Comparison of ENCODE assay signal across 10 cellular contexts in the genomic region with DNA sequence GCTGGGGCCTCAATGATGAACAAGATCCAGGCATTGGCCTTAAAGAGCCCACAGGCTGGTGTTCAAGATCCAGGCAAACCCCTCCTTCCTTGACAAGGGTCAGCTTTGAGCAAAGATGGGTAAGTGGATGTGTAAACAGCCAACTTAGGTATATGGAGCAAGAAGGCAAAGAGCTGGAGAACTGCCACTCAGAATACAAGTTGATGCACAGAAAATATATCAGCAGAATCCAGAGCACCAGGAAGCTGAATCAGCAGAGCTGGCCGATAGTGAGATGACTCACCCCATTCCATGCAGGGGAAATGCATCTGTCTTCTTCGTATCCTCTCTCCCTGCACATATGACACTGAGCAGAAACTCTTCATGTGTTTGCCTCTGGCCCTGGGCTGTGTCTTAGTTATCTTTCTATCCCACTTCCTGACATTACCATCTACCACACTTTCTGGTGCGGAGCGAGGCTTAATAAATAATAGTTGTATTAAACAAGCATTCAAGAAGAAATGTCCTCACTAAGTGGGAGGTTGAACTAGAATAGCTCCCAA. TPM values are rescaled to one million over a fixed set of nuclear protein-coding genes. Genes with fewer than 3 reads are reported as not detected.
DNase-seq lines count a peak whose midpoint lies in the region; ATAC-seq and TF ChIP-seq lines count a peak whose summit lies in the region.
"Had no signal": no experiment of that assay in that cellular context is flagged by ENCODE, and none has a peak within 500 bp of the region (broad histone marks: within the 10 kb centered on the region; RNA-seq: fewer than 3 reads in every experiment).

No MANE protein-coding gene starts in this region.

- no peak overlapping the region for H2BK5ac ChIP-seq in mesenchymal stem cell (ENCODE audit: low read depth, low read length, poor library complexity, severe bottlenecking)

- no peak overlapping the region for H3K4me2 ChIP-seq in mesenchymal stem cell (ENCODE audit: low read length, poor library complexity, severe bottlenecking)

- no peaks in the 10 kb centered on the region for H3K36me3 Mint-ChIP-seq in brain
- H3K36me3 Mint-ChIP-seq: activated naive CD4-positive, alpha-beta T cell treated with anti-CD3 and anti-CD28 coated beads, Interleukin-2, amount 50 U/mL, for 24 hours had no signal

- H3K9ac ChIP-seq in mesenchymal stem cell (ENCODE audit: low read length), result peak overlapping the region; percentile 14

- H3K27ac ChIP-seq in mesenchymal stem cell (ENCODE audit: low read length, poor library complexity, severe bottlenecking), result peak overlapping the region; percentile 40

- H3K23ac ChIP-seq in mesenchymal stem cell (ENCODE audit: low read length in 2 of 2), result no peak overlapping the region

- H3K18ac ChIP-seq in mesenchymal stem cell (ENCODE audit: low read depth in 1 of 2, low read length in 2 of 2), result no peak overlapping the region

- H3K27ac Mint-ChIP-seq in brain, result peak overlapping the region in 4 of 5 experiments; percentile 15 to 85 (median 52)
- H3K27ac Mint-ChIP-seq: activated naive CD4-positive, alpha-beta T cell treated with anti-CD3 and anti-CD28 coated beads, Interleukin-2, amount 50 U/mL, for 24 hours had no signal

- H2BK15ac ChIP-seq in mesenchymal stem cell (ENCODE audit: low read depth, poor library complexity, severe bottlenecking), result no peak overlapping the region

- H3K4ac ChIP-seq in mesenchymal stem cell (ENCODE audit: low read depth in 1 of 2, low read length in 2 of 2), result no peak overlapping the region

- H3K4me3 ChIP-seq in AG09309 (ENCODE audit: control insufficient read depth, low read depth, low read length) (no peak overlapping the region), mesenchymal stem cell (ENCODE audit: insufficient read depth in 1 of 2, low read depth in 1 of 2, low read length in 2 of 2) (peak overlapping the region in 1 of 2 experiments; percentile 25)

- no peaks in the 10 kb centered on the region for H3K36me3 ChIP-seq in mesenchymal stem cell (ENCODE audit: control insufficient read depth in 1 of 2, insufficient read depth in 2 of 2, low read depth in 1 of 2, low read length in 2 of 2)

- H3K14ac ChIP-seq in mesenchymal stem cell (ENCODE audit: low read length in 2 of 2), result no peak overlapping the region

- no peak overlapping the region for H2AFZ ChIP-seq in mesenchymal stem cell (ENCODE audit: low read depth, low read length)

- H4K8ac ChIP-seq in mesenchymal stem cell (ENCODE audit: low read length), result no peak overlapping the region

- H3K27me3 Mint-ChIP-seq in brain, result peaks cover 8% of the 10 kb centered on the region

- H2BK12ac ChIP-seq in mesenchymal stem cell (ENCODE audit: low read length in 2 of 2), result no peak overlapping the region

- TF ChIP-seq CTCF in AG09309 (IDR thresholded peaks at IDR 0.05; ENCODE audit: control insufficient read depth, insufficient read depth, low read depth, low read length, missing control alignments), result no peak
- no peak for TF ChIP-seq CTCF in brain (conservative IDR thresholded peaks at IDR 0.05)

- ATAC-seq in GM19395 (IDR thresholded peaks at IDR 0.05; ENCODE audit: unreplicated experiment), result no peak
- no peak for ATAC-seq in HG03139 (IDR thresholded peaks at IDR 0.05; ENCODE audit: unreplicated experiment)
- ATAC-seq in GM21447 (IDR thresholded peaks at IDR 0.05; ENCODE audit: unreplicated experiment), result no peak
- ATAC-seq in HG03196 (IDR thresholded peaks at IDR 0.05; ENCODE audit: unreplicated experiment), result no peak

- no peak overlapping the region for H2BK120ac ChIP-seq in mesenchymal stem cell (ENCODE audit: low read depth, low read length)

- WGBS in mesenchymal stem cell, result 0% methylated on average over 2 of the region's 4 CpGs

- H3K79me1 ChIP-seq in mesenchymal stem cell (replicated peaks; ENCODE audit: low read length, poor library complexity, severe bottlenecking), result no peaks in the 10 kb centered on the region

- H2AK5ac ChIP-seq in mesenchymal stem cell (ENCODE audit: low read length, severe bottlenecking), result no peak overlapping the region

- H3K4me1 Mint-ChIP-seq in brain, result peaks cover 44% of the 10 kb centered on the region

- peaks cover 0 to 2% (median 0%) of the 10 kb centered on the region in 5 experiments for H3K9me3 Mint-ChIP-seq in brain
- H3K9me3 Mint-ChIP-seq: activated naive CD4-positive, alpha-beta T cell treated with anti-CD3 and anti-CD28 coated beads, Interleukin-2, amount 50 U/mL, for 24 hours had no signal

- no peaks in the 10 kb centered on the region for H3K27me3 ChIP-seq in mesenchymal stem cell (ENCODE audit: control insufficient read depth in 1 of 2, insufficient read depth in 1 of 2, low read length in 2 of 2)

- peaks cover 20% of the 10 kb centered on the region for H3K4me1 ChIP-seq in mesenchymal stem cell (ENCODE audit: control insufficient read depth, insufficient read depth, low read depth, low read length)

- H3K9me3 ChIP-seq in mesenchymal stem cell (ENCODE audit: control insufficient read depth, low read length), result no peaks in the 10 kb centered on the region

- H4K91ac ChIP-seq in mesenchymal stem cell (ENCODE audit: low read length), result no peak overlapping the region

- DNase-seq in AG09309 (ENCODE audit: low read depth) (peak; percentile 41), Kasumi-1 (lab: John Stamatoyannopoulos, UW) (peak; percentile 95 to 96), mesenchymal stem cell (peak; percentile 98)
- DNase-seq: NCI-H2107 had no signal

- H3K4me3 Mint-ChIP-seq in brain, result peak overlapping the region in 2 of 5 experiments; percentile 1 to 20
- H3K4me3 Mint-ChIP-seq: activated naive CD4-positive, alpha-beta T cell treated with anti-CD3 and anti-CD28 coated beads, Interleukin-2, amount 50 U/mL, for 24 hours had no signal

RNA-seq across cellular contexts. Expression of gene ENDOD1, which starts 57.8 kb away (rescaled TPM):
- polyA plus RNA-seq in brain (ENCODE audit: insufficient read depth, low read depth, low replicate concordance), result 25.1 TPM
- polyA plus RNA-seq in mesenchymal stem cell (2013, experiment 1 of 2), result 46.6 TPM
- polyA plus RNA-seq in mesenchymal stem cell (2013, experiment 2 of 2), result 46.8 TPM

Comparison
In these comparisons a context has a peak if more than half of its experiments do, and no peak if none do; other contexts are left out.
1. DNase-seq: peak in every context shown above with its lines; median percentile 98 in mesenchymal stem cell; 96 in Kasumi-1; 41 in AG09309.